ENCODE assay signal across 1 cellular context in the genomic region with DNA sequence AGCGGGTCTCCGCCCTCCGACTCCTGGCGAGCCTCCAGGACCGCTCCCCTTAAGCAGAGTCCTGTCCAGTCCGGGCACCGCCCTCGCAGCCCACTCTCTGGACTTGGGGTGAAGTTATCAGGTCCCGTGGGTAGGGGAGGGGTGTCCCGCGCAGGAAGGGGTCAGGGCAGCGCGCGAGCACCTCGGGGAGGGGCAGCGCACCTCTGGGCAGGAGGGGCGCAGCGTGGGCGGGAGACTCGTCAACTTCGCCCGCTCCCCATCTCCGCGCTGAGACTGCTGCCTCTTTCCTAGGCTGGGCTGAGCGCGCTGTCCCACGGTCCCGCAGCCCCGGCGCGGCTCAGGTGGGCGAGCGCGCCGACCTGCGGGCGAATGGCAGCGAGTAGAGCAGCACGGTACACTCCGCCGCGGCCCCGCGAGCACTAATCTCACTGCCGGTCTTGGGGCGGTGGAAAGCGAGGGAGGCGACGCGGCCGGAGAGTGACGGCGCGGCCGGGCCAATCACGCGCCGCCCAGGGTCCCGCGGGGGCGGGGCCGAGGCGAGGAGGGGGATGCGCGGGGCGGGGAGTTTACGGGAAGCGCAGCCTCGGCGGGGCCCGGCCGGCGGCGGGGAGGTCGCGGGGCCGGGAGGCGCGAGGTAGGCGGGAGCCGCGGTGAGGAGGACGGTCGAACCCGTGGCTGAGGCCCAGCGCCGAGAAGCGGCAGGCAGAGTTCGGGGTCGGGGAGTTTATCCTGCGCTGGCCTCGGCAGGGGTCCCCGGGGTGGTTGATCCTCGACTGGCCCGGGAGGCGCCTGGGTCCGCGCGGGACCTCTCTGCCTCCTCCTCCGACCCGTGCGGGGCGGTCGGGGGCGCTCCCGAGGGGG.
A peak's percentile ranks its signal among the peaks of the same experiment; 100 is the strongest.
TF ChIP-seq lines count a peak whose summit lies in the region.

Gene MAN1A1 (minus strand): TSS at position 421 of the 861 bp plus-strand sequence. CDS start 696 bp downstream, outside the sequence.

TF ChIP-seq in WTC11, 78 proteins besides CTCF, POLR2A, EP300 and RAD21 (continued from another document):
- TF ChIP-seq ESRRA (CRISPR knock-in tag; IDR thresholded peaks at IDR 0.05; ENCODE audit: borderline replicate concordance) (peak; percentile 52; the same call in 1 of the 2 replicates), SP1 (CRISPR knock-in tag; conservative IDR thresholded peaks at IDR 0.05) (0 out of 2 replicates have a peak, but pooled peaks have one; percentile 68), MXD4 (CRISPR knock-in tag; IDR thresholded peaks at IDR 0.05; ENCODE audit: borderline replicate concordance) (no peak), NFYB (CRISPR knock-in tag; conservative IDR thresholded peaks at IDR 0.05; ENCODE audit: low read depth) (peak; percentile 77), USF1 (CRISPR knock-in tag; IDR thresholded peaks at IDR 0.05) (0 out of 2 replicates have a peak, but pooled peaks have one; percentile 8)
TF ChIP-seq in WTC11: peak in this region for 14.
